In the genomic region with DNA sequence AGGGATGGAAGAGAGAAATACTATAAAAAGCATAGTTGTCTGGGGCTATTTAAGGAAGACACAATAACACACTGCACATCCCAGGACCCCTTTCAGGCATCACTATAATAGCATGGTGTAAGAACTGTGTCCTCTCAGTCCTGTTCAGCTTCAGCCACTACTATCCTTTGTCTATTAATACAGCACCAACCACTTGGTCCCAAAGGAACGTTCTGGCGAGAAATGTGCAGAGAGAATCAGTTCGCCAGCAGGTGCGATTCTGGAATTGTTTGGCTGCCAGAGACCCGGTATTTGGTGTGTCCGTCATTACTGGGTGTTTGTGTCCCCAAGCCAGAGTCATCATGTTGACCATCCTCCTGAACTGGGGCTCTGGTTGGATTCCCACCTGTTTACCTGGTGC, we compare ENCODE assay signal across 2 cellular contexts.
TF ChIP-seq lines count a peak whose summit lies in the region.

No MANE protein-coding gene starts in this region.

TF ChIP-seq in GM23338, 12 proteins besides CTCF, POLR2A, EP300 and RAD21 (continued from another document):
- TF ChIP-seq ZNF462 (CRISPR knock-in tag; IDR thresholded peaks at IDR 0.05) (no peak), ZNF331 (CRISPR knock-in tag; IDR thresholded peaks at IDR 0.05; ENCODE audit: low read depth) (no peak)

TF ChIP-seq in SK-N-SH treated with all-trans-retinoic acid at 6 μM for 48 hours, 23 proteins besides CTCF, POLR2A, EP300 and RAD21 (continued from another document):
- TF ChIP-seq, protein P1, sequence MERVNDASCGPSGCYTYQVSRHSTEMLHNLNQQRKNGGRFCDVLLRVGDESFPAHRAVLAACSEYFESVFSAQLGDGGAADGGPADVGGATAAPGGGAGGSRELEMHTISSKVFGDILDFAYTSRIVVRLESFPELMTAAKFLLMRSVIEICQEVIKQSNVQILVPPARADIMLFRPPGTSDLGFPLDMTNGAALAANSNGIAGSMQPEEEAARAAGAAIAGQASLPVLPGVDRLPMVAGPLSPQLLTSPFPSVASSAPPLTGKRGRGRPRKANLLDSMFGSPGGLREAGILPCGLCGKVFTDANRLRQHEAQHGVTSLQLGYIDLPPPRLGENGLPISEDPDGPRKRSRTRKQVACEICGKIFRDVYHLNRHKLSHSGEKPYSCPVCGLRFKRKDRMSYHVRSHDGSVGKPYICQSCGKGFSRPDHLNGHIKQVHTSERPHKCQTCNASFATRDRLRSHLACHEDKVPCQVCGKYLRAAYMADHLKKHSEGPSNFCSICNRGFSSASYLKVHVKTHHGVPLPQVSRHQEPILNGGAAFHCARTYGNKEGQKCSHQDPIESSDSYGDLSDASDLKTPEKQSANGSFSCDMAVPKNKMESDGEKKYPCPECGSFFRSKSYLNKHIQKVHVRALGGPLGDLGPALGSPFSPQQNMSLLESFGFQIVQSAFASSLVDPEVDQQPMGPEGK (CRISPR knock-in tag; IDR thresholded peaks at IDR 0.05; ENCODE audit: borderline replicate concordance), result no peak
- TF ChIP-seq RARB (CRISPR knock-in tag; IDR thresholded peaks at IDR 0.05), result no peak
